In genomic region chr15:84886984-84887299, GRCh38 we compare ENCODE assay signal across 1 cellular context.
TF ChIP-seq lines count a peak whose summit lies in the region.

No MANE protein-coding gene starts in this region.

TF ChIP-seq in liver, 16 proteins besides CTCF, POLR2A, EP300 and RAD21 (continued from another document):
- TF ChIP-seq ZBTB33 (IDR thresholded peaks at IDR 0.05) (no peak), HNF4G (IDR thresholded peaks at IDR 0.05) (no peak)
- TF ChIP-seq, protein P1, sequence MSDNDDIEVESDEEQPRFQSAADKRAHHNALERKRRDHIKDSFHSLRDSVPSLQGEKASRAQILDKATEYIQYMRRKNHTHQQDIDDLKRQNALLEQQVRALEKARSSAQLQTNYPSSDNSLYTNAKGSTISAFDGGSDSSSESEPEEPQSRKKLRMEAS (IDR thresholded peaks at IDR 0.05), result no peak
